8 cellular contexts compared by ENCODE assay signal in the genomic region with DNA sequence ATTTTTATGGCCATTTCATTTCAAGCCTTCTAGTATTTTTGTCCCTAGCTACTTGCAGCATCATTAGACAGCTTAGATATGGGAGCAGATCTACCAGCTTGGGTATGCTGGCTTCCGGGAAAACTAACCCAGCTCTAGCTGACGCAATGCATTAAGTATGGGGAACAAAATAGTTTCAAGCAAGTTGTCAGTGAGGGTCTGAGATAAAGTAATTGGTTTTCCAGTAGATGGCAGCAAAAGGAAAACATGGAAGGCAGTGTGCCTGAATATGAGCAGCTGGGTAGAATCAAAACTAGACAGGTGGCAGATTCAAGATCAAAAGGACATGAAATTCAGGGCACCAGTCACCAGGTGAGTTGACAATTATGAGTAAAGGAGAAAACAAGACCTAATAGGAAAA.
DNase-seq lines count a peak whose midpoint lies in the region; ATAC-seq and TF ChIP-seq lines count a peak whose summit lies in the region.

No MANE protein-coding gene starts in this region.

- H3K27me3 Mint-ChIP-seq in natural killer cell (ENCODE audit: low read depth in 2 of 2): no peaks in the 10 kb centered on the region

- no peak for ATAC-seq in natural killer cell

- no peak overlapping the region for H3K4me3 ChIP-seq in GM12865 (ENCODE audit: low read depth, low read length)
- no peak overlapping the region for H3K4me3 ChIP-seq in astrocyte of the cerebellum (ENCODE audit: low read depth, low read length)

- no peaks in the 10 kb centered on the region for H3K4me1 Mint-ChIP-seq in natural killer cell

- peak; percentile 28 for DNase-seq in GM12865 (ENCODE audit: low read depth)
- DNase-seq in NCI-H1694 treated with DMSO at 0.1 percent for 48 hours (lab: John Stamatoyannopoulos, UW): peak; percentile 23
- peak; percentile 61 for DNase-seq in astrocyte of the cerebellum (ENCODE audit: low read depth)
- peak; percentile 21 for DNase-seq in medulla oblongata (ENCODE audit: extremely low spot score)
- no peak for DNase-seq in germinal center (ENCODE audit: low spot score)
- DNase-seq in GM19238 (ENCODE audit: insufficient read length, low spot score): no peak
- DNase-seq in activated CD4-positive, alpha-beta T cell treated with anti-CD3 and anti-CD28 coated beads for 48 hours: no peak
- no peak for DNase-seq in natural killer cell

- peaks cover 5 to 11% of the 10 kb centered on the region in 2 donors for H3K9me3 Mint-ChIP-seq in natural killer cell

- in situ Hi-C loops in astrocyte of the cerebellum (cut with HindIII; ENCODE audit: low sequenced_read_pairs): no loop called here

- H3K4me3 Mint-ChIP-seq in natural killer cell: no peak overlapping the region

- intact Hi-C loops in natural killer cell (cut with micrococcal nuclease): no loop called here

- H3K27ac Mint-ChIP-seq in natural killer cell: no peak overlapping the region

- TF ChIP-seq CTCF in GM12865 (IDR thresholded peaks at IDR 0.05; ENCODE audit: insufficient read depth, low read depth, low read length, missing control alignments) (no peak), astrocyte of the cerebellum (IDR thresholded peaks at IDR 0.05; ENCODE audit: low read depth, low read length, missing control alignments) (peak; percentile 44), natural killer cell (IDR thresholded peaks at IDR 0.05) (no peak)

- no peaks in the 10 kb centered on the region for H3K36me3 Mint-ChIP-seq in natural killer cell

Comparison
In these comparisons a context has a peak if more than half of its experiments do, and no peak if none do; other contexts are left out.
1. DNase-seq: peak in GM12865 (single experiment), NCI-H1694 treated with DMSO at 0.1 percent for 48 hours (single experiment), astrocyte of the cerebellum (single experiment) and medulla oblongata (single experiment); none in germinal center (single experiment), GM19238 (single experiment), activated CD4-positive, alpha-beta T cell treated with anti-CD3 and anti-CD28 coated beads for 48 hours (single experiment) and natural killer cell (single experiment).